12 cellular contexts compared by ENCODE assay signal in the genomic region with DNA sequence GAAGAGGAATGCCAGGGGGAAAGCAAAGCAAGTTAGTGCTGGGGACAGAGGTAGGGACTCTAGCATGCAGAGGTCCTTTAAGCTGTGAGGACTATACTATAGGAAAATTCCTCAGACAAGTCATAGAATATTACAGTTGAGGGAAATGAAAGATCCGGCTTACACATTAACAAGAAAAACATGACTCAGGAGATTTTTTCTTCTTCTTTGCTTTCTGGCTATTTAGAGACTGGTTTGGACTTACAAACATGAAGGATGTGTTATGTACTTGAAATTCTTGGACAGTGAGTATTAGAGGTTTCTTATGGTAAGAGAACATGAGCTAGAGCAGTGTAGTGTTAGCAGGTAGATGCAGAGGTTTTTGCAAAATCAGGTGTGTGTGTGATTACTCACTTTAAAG. TPM values are rescaled to one million over a fixed set of nuclear protein-coding genes. Genes with fewer than 3 reads are reported as not detected.
DNase-seq lines count a peak whose midpoint lies in the region; ATAC-seq and TF ChIP-seq lines count a peak whose summit lies in the region.
"Had no signal": no experiment of that assay in that cellular context is flagged by ENCODE, and none has a peak within 500 bp of the region (broad histone marks: within the 10 kb centered on the region; RNA-seq: fewer than 3 reads in every experiment).

No MANE protein-coding gene starts in this region.

- no peak overlapping the region for H3K4me3 ChIP-seq in fibroblast of mammary gland (ENCODE audit: control insufficient read depth, low read depth, low read length)
- H3K4me3 ChIP-seq: heart left ventricle, MG63 had no signal

- no peak for TF ChIP-seq CTCF in fibroblast of mammary gland (conservative IDR thresholded peaks at IDR 0.05; ENCODE audit: control insufficient read depth, insufficient read depth, low read depth, low read length)

- ATAC-seq in GM19463 (IDR thresholded peaks at IDR 0.05; ENCODE audit: unreplicated experiment) (peak; percentile 60), HG02981 (IDR thresholded peaks at IDR 0.05; ENCODE audit: unreplicated experiment) (no peak), HG03139 (IDR thresholded peaks at IDR 0.05; ENCODE audit: unreplicated experiment) (no peak)

- DNase-seq in RPMI7951 (ENCODE audit: low read depth) (peak; percentile 37), fibroblast of mammary gland (ENCODE audit: low read depth) (peak; percentile 67), renal cortical epithelial cell (ENCODE audit: low read depth) (peak; percentile 98), midbrain (lab: John Stamatoyannopoulos, UW) (no peak), NCI-H2107 (lab: John Stamatoyannopoulos, UW) (no peak)
- DNase-seq: heart left ventricle; MG63; NCI-H69; stimulated activated CD4-positive, alpha-beta T cell treated with anti-CD3 and anti-CD28 coated beads, Interleukin-12 subunit alpha, Interleukin-12 subunit beta, amount 100 ng/mL, for 4 hours had no signal

RNA-seq across cellular contexts. Expression of a gene that starts 24.9 kb away (rescaled TPM):
- 15.8 and 19.1 TPM in 2 replicates for total RNA-seq in RPMI7951 (2014; rRNA removed; shearing (Covaris generic))
- 41.7 and 91.4 TPM in 2 replicates for total RNA-seq in renal cortical epithelial cell

Comparison
In these comparisons a context has a peak if more than half of its experiments do, and no peak if none do; other contexts are left out.
1. DNase-seq: peak in RPMI7951 (single experiment), fibroblast of mammary gland (single experiment) and renal cortical epithelial cell (single experiment); none in midbrain (single experiment) and NCI-H2107 (single experiment).